1 cellular context compared by ENCODE assay signal in genomic region chr1:20151906-20152598, GRCh38.
TF ChIP-seq lines count a peak whose summit lies in the region.

No MANE protein-coding gene starts in this region.

TF ChIP-seq in HepG2, 621 proteins besides CTCF, POLR2A, EP300 and RAD21 (continued from another document and continues in another):
- TF ChIP-seq NFAT5 (CRISPR knock-in tag; IDR thresholded peaks at IDR 0.05) = no peak
- TF ChIP-seq CHD4 (IDR thresholded peaks at IDR 0.05; ENCODE audit: borderline replicate concordance, low read length) = no peak
- no peak for TF ChIP-seq CCAR2 (optimal IDR thresholded peaks at IDR 0.05; ENCODE audit: low read depth, low read length)
- TF ChIP-seq CENPX (CRISPR knock-in tag; IDR thresholded peaks at IDR 0.05) = no peak
- TF ChIP-seq SMC3 (IDR thresholded peaks at IDR 0.05; ENCODE audit: low read length) = peak; percentile 78
- TF ChIP-seq BCL6 (CRISPR knock-in tag; IDR thresholded peaks at IDR 0.05) = peak; percentile 43; the same call in 1 of the 2 replicates
- TF ChIP-seq USF2 (IDR thresholded peaks at IDR 0.05; ENCODE audit: low read depth, low read length) = no peak
- no peak for TF ChIP-seq USF2 (CRISPR knock-in tag; IDR thresholded peaks at IDR 0.05; ENCODE audit: borderline replicate concordance)
- no peak for TF ChIP-seq ASH2L (IDR thresholded peaks at IDR 0.05; ENCODE audit: insufficient read length, low read depth, low read length)
- no peak for TF ChIP-seq SNAPC5 (CRISPR knock-in tag; IDR thresholded peaks at IDR 0.05; ENCODE audit: borderline replicate concordance)
- no peak for TF ChIP-seq NR3C1 (CRISPR knock-in tag; IDR thresholded peaks at IDR 0.05)
- no peak for TF ChIP-seq ZNF136 (CRISPR knock-in tag; IDR thresholded peaks at IDR 0.05; ENCODE audit: low read depth)
- TF ChIP-seq RXRA (CRISPR knock-in tag; IDR thresholded peaks at IDR 0.05) = no peak
- TF ChIP-seq PBX2 (CRISPR knock-in tag; IDR thresholded peaks at IDR 0.05) = no peak
- no peak for TF ChIP-seq ZNF3 (CRISPR knock-in tag; IDR thresholded peaks at IDR 0.05)
- no peak for TF ChIP-seq ZSCAN20 (CRISPR knock-in tag; IDR thresholded peaks at IDR 0.05; ENCODE audit: borderline replicate concordance)
- TF ChIP-seq CBX5 (CRISPR knock-in tag; IDR thresholded peaks at IDR 0.05; ENCODE audit: borderline replicate concordance) = no peak
- TF ChIP-seq HNRNPUL1 (IDR thresholded peaks at IDR 0.05; ENCODE audit: low read depth, low read length) = no peak
- no peak for TF ChIP-seq PLRG1 (conservative IDR thresholded peaks at IDR 0.05)
- TF ChIP-seq KLF9 (CRISPR knock-in tag; IDR thresholded peaks at IDR 0.05; ENCODE audit: low read depth) = no peak
- no peak for TF ChIP-seq SYNCRIP (IDR thresholded peaks at IDR 0.05; ENCODE audit: insufficient read depth, low read depth, low read length)
- TF ChIP-seq MED13 (CRISPR knock-in tag; IDR thresholded peaks at IDR 0.05) = no peak
- no peak for TF ChIP-seq ZNF180 (CRISPR knock-in tag; IDR thresholded peaks at IDR 0.05; ENCODE audit: borderline replicate concordance, low read depth)
- no peak for TF ChIP-seq ZNF704 (CRISPR knock-in tag; IDR thresholded peaks at IDR 0.05; ENCODE audit: borderline replicate concordance)
- TF ChIP-seq ZNF235 (CRISPR knock-in tag; IDR thresholded peaks at IDR 0.05; ENCODE audit: borderline replicate concordance) = no peak
- TF ChIP-seq POLR2AphosphoS5 (IDR thresholded peaks at IDR 0.05; ENCODE audit: low read depth, low read length) = no peak
- no peak for TF ChIP-seq POLR2G (IDR thresholded peaks at IDR 0.05; ENCODE audit: low read depth, low read length)
- TF ChIP-seq TFAP4 (IDR thresholded peaks at IDR 0.05; ENCODE audit: borderline replicate concordance, low read depth) = no peak
- no peak for TF ChIP-seq MIER3 (CRISPR knock-in tag; IDR thresholded peaks at IDR 0.05; ENCODE audit: borderline replicate concordance)
- TF ChIP-seq HDAC1 (CRISPR knock-in tag; IDR thresholded peaks at IDR 0.05) = no peak
- TF ChIP-seq REL (CRISPR knock-in tag; conservative IDR thresholded peaks at IDR 0.05) = no peak
- no peak for TF ChIP-seq PPARG (CRISPR knock-in tag; conservative IDR thresholded peaks at IDR 0.05)
- TF ChIP-seq MLX (CRISPR knock-in tag; IDR thresholded peaks at IDR 0.05) = no peak
- TF ChIP-seq ZNF552 (CRISPR knock-in tag; IDR thresholded peaks at IDR 0.05; ENCODE audit: borderline replicate concordance) = no peak
- TF ChIP-seq ZBTB40 (IDR thresholded peaks at IDR 0.05) = no peak
- no peak for TF ChIP-seq ZBTB40 (CRISPR knock-in tag; IDR thresholded peaks at IDR 0.05)
- no peak for TF ChIP-seq JDP2 (CRISPR knock-in tag; IDR thresholded peaks at IDR 0.05; ENCODE audit: borderline replicate concordance)
- no peak for TF ChIP-seq CBFB (CRISPR knock-in tag; IDR thresholded peaks at IDR 0.05)
- 0 out of 2 replicates have a peak, but pooled peaks have one; percentile 15 for TF ChIP-seq HIVEP1 (CRISPR knock-in tag; IDR thresholded peaks at IDR 0.05)
- TF ChIP-seq ZNF614 (CRISPR knock-in tag; IDR thresholded peaks at IDR 0.05; ENCODE audit: borderline replicate concordance) = no peak
- no peak for TF ChIP-seq ZNF570 (CRISPR knock-in tag; IDR thresholded peaks at IDR 0.05; ENCODE audit: borderline replicate concordance)
- TF ChIP-seq SALL1 (CRISPR knock-in tag; IDR thresholded peaks at IDR 0.05) = 0 out of 2 replicates have a peak, but pooled peaks have one; percentile 20
- TF ChIP-seq RFXANK (CRISPR knock-in tag; IDR thresholded peaks at IDR 0.05) = no peak
- TF ChIP-seq MLLT10 (CRISPR knock-in tag; IDR thresholded peaks at IDR 0.05) = no peak
- TF ChIP-seq NFKB2 (CRISPR knock-in tag; IDR thresholded peaks at IDR 0.05; ENCODE audit: borderline replicate concordance) = peak; percentile 63; the same call in 1 of the 2 replicates
- peak; percentile 53; the same call in 1 of the 2 replicates for TF ChIP-seq ZNF740 (CRISPR knock-in tag; IDR thresholded peaks at IDR 0.05)
- no peak for TF ChIP-seq SMYD3 (CRISPR knock-in tag; IDR thresholded peaks at IDR 0.05)
